20 cellular contexts compared by ENCODE assay signal in genomic region chr7:133668296-133669060, GRCh38.
DNase-seq lines count a peak whose midpoint lies in the region; ATAC-seq and TF ChIP-seq lines count a peak whose summit lies in the region.
"Had no signal": no experiment of that assay in that cellular context is flagged by ENCODE, and none has a peak within 500 bp of the region (broad histone marks: within the 10 kb centered on the region; RNA-seq: fewer than 3 reads in every experiment).

No MANE protein-coding gene starts in this region.

- intact Hi-C loops in dorsolateral prefrontal cortex (cut with DNase I) = no loop called here

- no peak overlapping the region for H3K27ac ChIP-seq in dorsolateral prefrontal cortex
- H3K27ac ChIP-seq: SK-N-MC had no signal

- ATAC-seq in GM18907 (IDR thresholded peaks at IDR 0.05; ENCODE audit: unreplicated experiment) = no peak
- ATAC-seq in HG03439 (IDR thresholded peaks at IDR 0.05; ENCODE audit: unreplicated experiment) = no peak
- no peak for ATAC-seq in GM21381 (IDR thresholded peaks at IDR 0.05; ENCODE audit: unreplicated experiment)
- ATAC-seq: GM12878, K562 had no signal

- no peak for TF ChIP-seq CTCF in AG10803 (conservative IDR thresholded peaks at IDR 0.05; ENCODE audit: low read length)
- TF ChIP-seq CTCF in dorsolateral prefrontal cortex (IDR thresholded peaks at IDR 0.05 in 54 of 56, conservative IDR thresholded peaks at IDR 0.05 in 2 of 56; ENCODE audit: low read depth in 1 of 56, partially characterized antibody in 56 of 56) = no peak

- H3K9ac ChIP-seq in adipocyte (ENCODE audit: low read length) = no peak overlapping the region

- no peaks in the 10 kb centered on the region for H3K9me3 ChIP-seq in adipocyte (ENCODE audit: control insufficient read depth, low read length)
- H3K9me3 ChIP-seq: Caco-2 had no signal

- H3K27me3 ChIP-seq in adipocyte (replicated peaks; ENCODE audit: control insufficient read depth, insufficient read depth, low read length) (no peaks in the 10 kb centered on the region), dorsolateral prefrontal cortex (no peaks in the 10 kb centered on the region)

- no peaks in the 10 kb centered on the region for H3K36me3 ChIP-seq in adipocyte (ENCODE audit: control insufficient read depth, insufficient read depth, low read length, severe bottlenecking)

- peaks cover 6% of the 10 kb centered on the region for H3K4me1 ChIP-seq in adipocyte (ENCODE audit: control insufficient read depth, insufficient read depth, low read length)
- H3K4me1 ChIP-seq: Caco-2 had no signal

- no peak overlapping the region for H3K4me3 ChIP-seq in AG10803 (ENCODE audit: low read length)
- no peak overlapping the region for H3K4me3 ChIP-seq in adipocyte (ENCODE audit: low read length)
- no peak overlapping the region for H3K4me3 ChIP-seq in dorsolateral prefrontal cortex
- H3K4me3 ChIP-seq: GM12878, K562, SK-N-MC had no signal

- DNase-seq in AG10803 (ENCODE audit: low read depth) (peak; percentile 21), HS-5 (ENCODE audit: low read depth) (peak; percentile 10), adipocyte (ENCODE audit: low read depth) (peak; percentile 50), fibroblast of peridontal ligament (ENCODE audit: extremely low read depth) (peak; percentile 26), dorsolateral prefrontal cortex (no peak)
- DNase-seq: 8988T; Caco-2; CD4-positive, CD25-positive, alpha-beta regulatory T cell; H9; NCI-H1105 treated with DMSO at 0.1 percent for 48 hours; NCI-H1694; NCI-H748 treated with DMSO at 0.1 percent for 48 hours; NK-92 treated with Interleukin-12 subunit alpha and Interleukin-12 subunit beta, amount 100 ng/mL, for 24 hours; SHP77 had no signal

Comparison
In these comparisons a context has a peak if more than half of its experiments do, and no peak if none do; other contexts are left out.
1. DNase-seq: peak in AG10803 (single experiment), HS-5 (single experiment), adipocyte (single experiment) and fibroblast of peridontal ligament (single experiment); none in dorsolateral prefrontal cortex (0 of 10).